In the genomic region with DNA sequence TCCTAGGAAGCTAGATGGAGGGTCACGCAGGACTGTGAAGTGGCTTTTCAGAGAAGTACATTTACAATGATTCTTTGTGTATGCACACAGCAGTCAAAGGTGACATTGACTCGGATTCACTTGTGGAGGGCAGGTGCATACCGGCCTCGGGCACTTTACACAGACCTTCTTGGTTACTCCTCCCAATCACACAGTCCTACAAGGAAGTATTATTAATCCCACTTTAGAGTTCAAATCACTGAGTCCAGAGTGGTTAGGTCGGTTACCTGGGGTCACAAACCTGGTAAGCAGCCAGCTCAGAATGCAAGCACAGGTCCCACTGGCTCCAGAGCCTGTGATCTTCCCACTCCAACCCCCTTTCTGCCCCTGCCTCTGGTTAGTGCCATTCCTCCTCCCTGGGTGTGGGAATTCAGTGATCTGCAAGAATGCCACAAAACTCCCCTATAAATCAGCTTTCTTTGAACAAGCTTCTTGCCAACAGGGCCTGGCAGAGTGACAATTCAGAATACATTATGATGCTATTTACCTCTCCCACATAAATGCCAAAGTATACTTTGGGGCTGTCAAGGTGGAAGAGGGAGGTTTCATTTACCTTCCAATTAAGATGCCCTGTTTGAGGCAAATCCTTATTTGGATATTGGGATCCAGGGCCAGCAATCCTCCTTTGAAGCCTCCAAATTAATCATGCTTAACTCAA, we compare ENCODE assay signal across 26 cellular contexts. TPM values are rescaled to one million over a fixed set of nuclear protein-coding genes. Genes with fewer than 3 reads are reported as not detected.
A peak's percentile ranks its signal among the peaks of the same experiment; 100 is the strongest.
DNase-seq lines count a peak whose midpoint lies in the region; ATAC-seq and TF ChIP-seq lines count a peak whose summit lies in the region.
"Had no signal": no experiment of that assay in that cellular context is flagged by ENCODE, and none has a peak within 500 bp of the region (broad histone marks: within the 10 kb centered on the region; RNA-seq: fewer than 3 reads in every experiment).

No MANE protein-coding gene starts in this region.

- H3K27ac ChIP-seq in CD4-positive, alpha-beta memory T cell (ENCODE audit: low read depth, low read length), result no peak overlapping the region
- H3K27ac ChIP-seq: HL-60, left ventricle myocardium inferior, neutrophil, WERI-Rb-1 had no signal

- DNase-seq in kidney glomerular epithelial cell (lab: John Stamatoyannopoulos, UW) (peak; percentile 47), renal cortical epithelial cell (ENCODE audit: low read depth) (peak; percentile 89), HEK293T (ENCODE audit: extremely low spot score) (no peak)
- no peak for DNase-seq in CD4-positive, alpha-beta memory T cell
- no peak for DNase-seq in activated T-cell treated with anti-CD3 and anti-CD28 coated beads, Interleukin-2, amount 50 U/mL, for 72 hours
- DNase-seq: activated CD8-positive, alpha-beta memory T cell treated with anti-CD3 and anti-CD28 coated beads, Interleukin-2, amount 50 U/mL, for 48 hours; activated naive CD8-positive, alpha-beta T cell treated with anti-CD3 and anti-CD28 coated beads, Interleukin-2, amount 10 ng/mL, durations not matched to agents 7 days and 5 days; CD4-positive, alpha-beta T cell; DMS53; head of caudate nucleus; left ventricle myocardium inferior; MG63; NCI-H1436; NCI-H2171; NCI-H524 treated with DMSO at 0.1 percent for 48 hours; RPMI8226; SK-N-SH; stimulated activated naive CD4-positive, alpha-beta T cell; T-helper 2 cell; WERI-Rb-1 had no signal

- peak; percentile 9; the same call in 1 of the 2 replicates for TF ChIP-seq RAD21 in Ishikawa (IDR thresholded peaks at IDR 0.05; ENCODE audit: low read depth)

- H3K36me3 ChIP-seq in CD4-positive, alpha-beta memory T cell (ENCODE audit: insufficient read depth, low read length), result no peaks in the 10 kb centered on the region
- H3K36me3 ChIP-seq: left ventricle myocardium inferior, MG63, neutrophil, WERI-Rb-1 had no signal

- intact Hi-C loops in CD4-positive, alpha-beta memory T cell (cut with micrococcal nuclease), result no loop called here

- no peaks in the 10 kb centered on the region for H3K36me3 Mint-ChIP-seq in brain
- no peaks in the 10 kb centered on the region for H3K36me3 Mint-ChIP-seq in CD4-positive, alpha-beta memory T cell
- no peaks in the 10 kb centered on the region for H3K36me3 Mint-ChIP-seq in activated T-cell treated with anti-CD3 and anti-CD28 coated beads, Interleukin-2, amount 50 U/mL, for 72 hours (ENCODE audit: insufficient read depth in 2 of 2)
- H3K36me3 Mint-ChIP-seq: activated naive CD8-positive, alpha-beta T cell treated with anti-CD3 and anti-CD28 coated beads, Interleukin-2, amount 10 ng/mL, durations not matched to agents 7 days and 5 days had no signal

- POLR2A ChIA-PET in CD4-positive, alpha-beta memory T cell (lab: Charles Lee; ENCODE audit: partially characterized antibody), result no interaction called here
- POLR2A ChIA-PET in HEK293T (lab: Yijun Ruan, JAX), result no interaction called here

- no peak for ATAC-seq in activated T-cell treated with anti-CD3 and anti-CD28 coated beads, Interleukin-2, amount 50 U/mL, for 72 hours (replicated peaks in 1 of 2)
- no peak for ATAC-seq in HG03520 (IDR thresholded peaks at IDR 0.05; ENCODE audit: unreplicated experiment)

- H3K4me1 ChIP-seq in CD4-positive, alpha-beta memory T cell (ENCODE audit: insufficient read depth, low read length), result no peaks in the 10 kb centered on the region

- H3K4me3 Mint-ChIP-seq in brain, result peak overlapping the region in 1 of 5 experiments; percentile 55
- H3K4me3 Mint-ChIP-seq in CD4-positive, alpha-beta memory T cell, result no peak overlapping the region
- no peak overlapping the region for H3K4me3 Mint-ChIP-seq in activated T-cell treated with anti-CD3 and anti-CD28 coated beads, Interleukin-2, amount 50 U/mL, for 72 hours
- H3K4me3 Mint-ChIP-seq: activated naive CD8-positive, alpha-beta T cell treated with anti-CD3 and anti-CD28 coated beads, Interleukin-2, amount 10 ng/mL, durations not matched to agents 7 days and 5 days; CD4-positive, alpha-beta T cell had no signal

- peaks cover 50% of the 10 kb centered on the region for H3K4me1 Mint-ChIP-seq in brain
- H3K4me1 Mint-ChIP-seq in CD4-positive, alpha-beta memory T cell, result peaks cover 0 to 3% (median 0%) of the 10 kb centered on the region in 4 donors
- no peaks in the 10 kb centered on the region for H3K4me1 Mint-ChIP-seq in activated T-cell treated with anti-CD3 and anti-CD28 coated beads, Interleukin-2, amount 50 U/mL, for 72 hours (ENCODE audit: low read depth)
- H3K4me1 Mint-ChIP-seq: activated naive CD8-positive, alpha-beta T cell treated with anti-CD3 and anti-CD28 coated beads, Interleukin-2, amount 10 ng/mL, durations not matched to agents 7 days and 5 days had no signal

- peak; percentile 76; the same call in 1 of the 2 replicates for TF ChIP-seq EP300 in Ishikawa (IDR thresholded peaks at IDR 0.05; ENCODE audit: borderline replicate concordance)

- no peaks in the 10 kb centered on the region for H3K27me3 ChIP-seq in CD4-positive, alpha-beta memory T cell (ENCODE audit: insufficient read depth, low read length)

- H3K9me3 Mint-ChIP-seq in brain, result peaks cover 0 to 10% (median 2%) of the 10 kb centered on the region in 5 experiments
- H3K9me3 Mint-ChIP-seq in CD4-positive, alpha-beta memory T cell, result peaks cover 0 to 2% (median 0%) of the 10 kb centered on the region in 8 donors
- no peaks in the 10 kb centered on the region for H3K9me3 Mint-ChIP-seq in activated T-cell treated with anti-CD3 and anti-CD28 coated beads, Interleukin-2, amount 50 U/mL, for 72 hours
- H3K9me3 Mint-ChIP-seq: activated naive CD8-positive, alpha-beta T cell treated with anti-CD3 and anti-CD28 coated beads, Interleukin-2, amount 10 ng/mL, durations not matched to agents 7 days and 5 days; CD4-positive, alpha-beta T cell had no signal

- H3K27me3 Mint-ChIP-seq in brain, result peaks cover 51% of the 10 kb centered on the region
- H3K27me3 Mint-ChIP-seq in CD4-positive, alpha-beta memory T cell, result peaks cover 5 to 8% of the 10 kb centered on the region in 2 donors
- H3K27me3 Mint-ChIP-seq in activated T-cell treated with anti-CD3 and anti-CD28 coated beads, Interleukin-2, amount 50 U/mL, for 72 hours (ENCODE audit: low read depth), result peaks cover 3% of the 10 kb centered on the region

- CTCF ChIA-PET in CD4-positive, alpha-beta memory T cell (lab: Charles Lee; ENCODE audit: partially characterized antibody), result interaction anchor here (3.3 kb wide), 1 partner anchor 9 kb away, joined by 11 read pairs; the partner anchor contains the start of gene CHD9
- CTCF ChIA-PET in HEK293T (lab: Yijun Ruan, JAX), result interaction anchor here (0.9 kb wide), 1 partner anchor 12 kb away, joined by 3 read pairs; no protein-coding TSS in a partner anchor

- peak overlapping the region in 4 of 5 experiments; percentile 41 to 83 (median 64) for H3K27ac Mint-ChIP-seq in brain
- no peak overlapping the region for H3K27ac Mint-ChIP-seq in CD4-positive, alpha-beta memory T cell
- H3K27ac Mint-ChIP-seq in activated T-cell treated with anti-CD3 and anti-CD28 coated beads, Interleukin-2, amount 50 U/mL, for 72 hours, result no peak overlapping the region
- H3K27ac Mint-ChIP-seq: activated naive CD8-positive, alpha-beta T cell treated with anti-CD3 and anti-CD28 coated beads, Interleukin-2, amount 10 ng/mL, durations not matched to agents 7 days and 5 days; CD4-positive, alpha-beta T cell had no signal

- TF ChIP-seq CTCF in brain (conservative IDR thresholded peaks at IDR 0.05), result no peak

- H3K4me3 ChIP-seq in CD4-positive, alpha-beta memory T cell (ENCODE audit: low read length in 2 of 2), result no peak overlapping the region
- H3K4me3 ChIP-seq: left ventricle myocardium inferior, MG63, smooth muscle cell had no signal

- H3K9me3 ChIP-seq in CD4-positive, alpha-beta memory T cell (ENCODE audit: control insufficient read depth in 1 of 2, low read length in 2 of 2), result no peaks in the 10 kb centered on the region
- H3K9me3 ChIP-seq: left ventricle myocardium inferior, MG63, neutrophil, SK-N-SH had no signal

TF ChIP-seq in Ishikawa, 13 proteins besides CTCF, POLR2A, EP300 and RAD21 (continues in another document):
- TF ChIP-seq TAF1 (IDR thresholded peaks at IDR 0.05; ENCODE audit: low read depth), result no peak

TF ChIP-seq in HEK293T, 16 proteins besides CTCF, POLR2A, EP300 and RAD21:
- TF ChIP-seq FOXA1 (IDR thresholded peaks at IDR 0.05) (no peak), TARDBP (IDR thresholded peaks at IDR 0.05) (no peak), LEF1 (IDR thresholded peaks at IDR 0.05; ENCODE audit: borderline replicate concordance) (no peak), ELF4 (IDR thresholded peaks at IDR 0.05) (no peak), HDGF (IDR thresholded peaks at IDR 0.05; ENCODE audit: borderline replicate concordance) (no peak), L3MBTL2 (conservative IDR thresholded peaks at IDR 0.05) (no peak), FOXK2 (IDR thresholded peaks at IDR 0.05) (no peak), FOXM1 (IDR thresholded peaks at IDR 0.05; ENCODE audit: borderline replicate concordance) (no peak), SUZ12 (IDR thresholded peaks at IDR 0.05) (no peak), BHLHE40 (IDR thresholded peaks at IDR 0.05; ENCODE audit: borderline replicate concordance) (no peak), ZNF384 (IDR thresholded peaks at IDR 0.05) (no peak), SP1 (IDR thresholded peaks at IDR 0.05) (no peak), ARNT (IDR thresholded peaks at IDR 0.05) (no peak), NFRKB (IDR thresholded peaks at IDR 0.05) (no peak), CTBP1 (IDR thresholded peaks at IDR 0.05; ENCODE audit: borderline replicate concordance) (no peak)
- TF ChIP-seq, protein P1, sequence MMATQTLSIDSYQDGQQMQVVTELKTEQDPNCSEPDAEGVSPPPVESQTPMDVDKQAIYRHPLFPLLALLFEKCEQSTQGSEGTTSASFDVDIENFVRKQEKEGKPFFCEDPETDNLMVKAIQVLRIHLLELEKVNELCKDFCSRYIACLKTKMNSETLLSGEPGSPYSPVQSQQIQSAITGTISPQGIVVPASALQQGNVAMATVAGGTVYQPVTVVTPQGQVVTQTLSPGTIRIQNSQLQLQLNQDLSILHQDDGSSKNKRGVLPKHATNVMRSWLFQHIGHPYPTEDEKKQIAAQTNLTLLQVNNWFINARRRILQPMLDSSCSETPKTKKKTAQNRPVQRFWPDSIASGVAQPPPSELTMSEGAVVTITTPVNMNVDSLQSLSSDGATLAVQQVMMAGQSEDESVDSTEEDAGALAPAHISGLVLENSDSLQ (IDR thresholded peaks at IDR 0.05), result no peak

RNA-seq across cellular contexts. Expression of gene CHD9NB, which starts 7.0 kb away (rescaled TPM):
- polyA plus RNA-seq in brain (ENCODE audit: insufficient read depth, low read depth, low replicate concordance), result 0.19 TPM
- total RNA-seq in renal cortical epithelial cell, result 0.52 and 6.6 TPM in 2 replicates
- total RNA-seq in CD4-positive, alpha-beta memory T cell, result not detected
- not detected for polyA plus RNA-seq in CD4-positive, alpha-beta memory T cell
- total RNA-seq in activated T-cell treated with anti-CD3 and anti-CD28 coated beads, Interleukin-2, amount 50 U/mL, for 72 hours, result under 1 TPM; 0.19 to 0.46 TPM
- total RNA-seq: CD4-positive, alpha-beta T cell; smooth muscle cell had no signal
- polyA plus RNA-seq: smooth muscle cell had no signal

RNA-seq across cellular contexts. Expression of gene CHD9, which starts 9.1 kb away (rescaled TPM):
- polyA plus RNA-seq in brain (ENCODE audit: insufficient read depth, low read depth, low replicate concordance), result 3.7 TPM
- total RNA-seq in renal cortical epithelial cell, result 34.7 and 88.7 TPM in 2 replicates
- total RNA-seq in CD4-positive, alpha-beta memory T cell, result 10 to 100 TPM; 47.0 to 49.7 TPM
- 10 to 100 TPM; 22.9 to 31.9 TPM for polyA plus RNA-seq in CD4-positive, alpha-beta memory T cell
- 10 to 100 TPM; 16.7 to 17.4 TPM for total RNA-seq in activated T-cell treated with anti-CD3 and anti-CD28 coated beads, Interleukin-2, amount 50 U/mL, for 72 hours

Comparison
In these comparisons a context has a peak if more than half of its experiments do, and no peak if none do; other contexts are left out.
1. H3K27ac Mint-ChIP-seq: peak in brain (4 of 5); none in CD4-positive, alpha-beta memory T cell (0 of 7) and activated T-cell treated with anti-CD3 and anti-CD28 coated beads, Interleukin-2, amount 50 U/mL, for 72 hours (single experiment).
2. DNase-seq: peak in kidney glomerular epithelial cell (single experiment) and renal cortical epithelial cell (single experiment); none in CD4-positive, alpha-beta memory T cell (0 of 5), activated T-cell treated with anti-CD3 and anti-CD28 coated beads, Interleukin-2, amount 50 U/mL, for 72 hours (0 of 2) and HEK293T (single experiment).